Comparison of ENCODE assay signal across 11 cellular contexts in genomic region chr2:23901966-23902942, GRCh38. TPM values are rescaled to one million over a fixed set of nuclear protein-coding genes. Genes with fewer than 3 reads are reported as not detected.
DNase-seq lines count a peak whose midpoint lies in the region; ATAC-seq and TF ChIP-seq lines count a peak whose summit lies in the region.
"Had no signal": no experiment of that assay in that cellular context is flagged by ENCODE, and none has a peak within 500 bp of the region (broad histone marks: within the 10 kb centered on the region; RNA-seq: fewer than 3 reads in every experiment).

No MANE protein-coding gene starts in this region.

- TF ChIP-seq CTCF in RWPE1 (conservative IDR thresholded peaks at IDR 0.05; ENCODE audit: low read depth) (no peak), ascending aorta (IDR thresholded peaks at IDR 0.05) (no peak)

- H3K9me3 ChIP-seq in ascending aorta, result no peaks in the 10 kb centered on the region

- no peaks in the 10 kb centered on the region for H3K27me3 ChIP-seq in ascending aorta

- CTCF ChIA-PET in RWPE1 (lab: Yijun Ruan, JAX), result interaction anchor here (1.1 kb wide), 1 partner anchor 25 kb away, joined by 11 read pairs; the partner anchor contains the start of gene ATAD2B

- no peak for DNase-seq in left ventricle myocardium superior
- no peak for DNase-seq in Right ventricle myocardium superior
- DNase-seq in RWPE1 (ENCODE audit: low spot score), result peak; percentile 32
- peak; percentile 74 for DNase-seq in iris pigment epithelial cell (ENCODE audit: low read depth)
- DNase-seq in cerebellar cortex (ENCODE audit: low spot score), result no peak
- DNase-seq in ascending aorta (ENCODE audit: low spot score in 2 of 2), result no peak
- DNase-seq in G401 (ENCODE audit: low spot score), result no peak
- DNase-seq: amygdala; NCI-H2107; stimulated activated CD8-positive, alpha-beta memory T cell treated with anti-CD3 and anti-CD28 coated beads, Interleukin-4, amount 100 ng/mL, for 48 hours had no signal

- peak; percentile 36 for ATAC-seq in left ventricle myocardium superior
- ATAC-seq in Right ventricle myocardium superior (ENCODE audit: poor library complexity), result no peak
- ATAC-seq in GM19351 (IDR thresholded peaks at IDR 0.05; ENCODE audit: unreplicated experiment), result no peak

- in situ Hi-C loops in G401 (cut with HindIII; ENCODE audit: low sequenced_read_pairs), result loop anchor here (5.0 kb wide), 1 partner anchor 55 kb away; no protein-coding TSS in a partner anchor

- H3K27ac ChIP-seq in RWPE1, result no peak overlapping the region
- H3K27ac ChIP-seq in ascending aorta, result peak overlapping the region in 1 of 2 donors; percentile 14

- no peaks in the 10 kb centered on the region for H3K36me3 ChIP-seq in ascending aorta

- intact Hi-C loops in left ventricle myocardium superior (cut with micrococcal nuclease) (no loop called here), Right ventricle myocardium superior (cut with DNase I) (no loop called here), ascending aorta (cut with DNase I) (no loop called here)

- peaks cover 0 to 10% of the 10 kb centered on the region in 2 donors for H3K4me1 ChIP-seq in ascending aorta

- H3K4me3 ChIP-seq in ascending aorta, result no peak overlapping the region

- POLR2A ChIA-PET in RWPE1 (lab: Yijun Ruan, JAX; ENCODE audit: low non-redundant PET), result no interaction called here

RNA-seq across cellular contexts. Expression of gene ATAD2B, which starts 24.7 kb away (rescaled TPM):
- total RNA-seq in left ventricle myocardium superior (6.9 TPM), Right ventricle myocardium superior (6.1 TPM), ascending aorta (8.4 TPM)
- 5.9 and 6.0 TPM in 2 replicates for total RNA-seq in G401 (2014; rRNA removed; shearing (Covaris generic))

RNA-seq across cellular contexts. Expression of gene UBXN2A, which starts 38.0 kb away (rescaled TPM):
- total RNA-seq in left ventricle myocardium superior (20.5 TPM), Right ventricle myocardium superior (18.5 TPM), ascending aorta (3.0 TPM)
- total RNA-seq in G401 (2014; rRNA removed; shearing (Covaris generic)), result 13.3 and 29.5 TPM in 2 replicates

Comparison
In these comparisons a context has a peak if more than half of its experiments do, and no peak if none do; other contexts are left out.
1. DNase-seq: peak in RWPE1 (single experiment) and iris pigment epithelial cell (single experiment); none in left ventricle myocardium superior (single experiment), Right ventricle myocardium superior (single experiment), cerebellar cortex (single experiment), ascending aorta (0 of 2) and G401 (single experiment).